In the genomic region with DNA sequence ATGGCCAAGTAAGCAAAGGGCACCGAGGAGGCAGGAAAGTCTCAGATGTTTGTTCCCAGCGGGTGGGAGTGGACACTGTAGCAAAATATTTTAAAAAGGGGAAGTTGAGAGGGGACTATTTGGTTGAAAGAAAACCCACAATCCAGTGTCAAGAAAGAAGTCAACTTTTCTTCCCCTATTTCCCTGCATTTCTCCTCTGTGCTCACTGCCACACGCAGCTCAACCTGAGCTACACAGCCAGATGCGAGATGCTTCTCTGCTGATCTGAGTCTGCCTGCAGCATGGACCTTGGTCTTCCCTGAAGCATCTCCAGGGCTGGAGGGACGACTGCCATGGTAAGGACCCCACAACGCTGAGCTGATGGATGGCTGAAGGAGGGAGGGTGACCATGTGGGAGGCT, we compare ENCODE assay signal across 3 cellular contexts. TPM values are rescaled to one million over a fixed set of nuclear protein-coding genes. Genes with fewer than 3 reads are reported as not detected.
"Had no signal": no experiment of that assay in that cellular context is flagged by ENCODE, and none has a peak within 500 bp of the region (broad histone marks: within the 10 kb centered on the region; RNA-seq: fewer than 3 reads in every experiment).

A gene (plus strand): TSS at position 186 of the 400 bp plus-strand sequence. CDS start 613 bp downstream, outside the sequence.

RNA-seq across cellular contexts. Expression of the gene that starts here (rescaled TPM):
- total RNA-seq: glomerular endothelial cell; naive thymus-derived CD8-positive, alpha-beta T cell; renal cortical epithelial cell had no signal
